ENCODE assay signal across 8 cellular contexts in the genomic region with DNA sequence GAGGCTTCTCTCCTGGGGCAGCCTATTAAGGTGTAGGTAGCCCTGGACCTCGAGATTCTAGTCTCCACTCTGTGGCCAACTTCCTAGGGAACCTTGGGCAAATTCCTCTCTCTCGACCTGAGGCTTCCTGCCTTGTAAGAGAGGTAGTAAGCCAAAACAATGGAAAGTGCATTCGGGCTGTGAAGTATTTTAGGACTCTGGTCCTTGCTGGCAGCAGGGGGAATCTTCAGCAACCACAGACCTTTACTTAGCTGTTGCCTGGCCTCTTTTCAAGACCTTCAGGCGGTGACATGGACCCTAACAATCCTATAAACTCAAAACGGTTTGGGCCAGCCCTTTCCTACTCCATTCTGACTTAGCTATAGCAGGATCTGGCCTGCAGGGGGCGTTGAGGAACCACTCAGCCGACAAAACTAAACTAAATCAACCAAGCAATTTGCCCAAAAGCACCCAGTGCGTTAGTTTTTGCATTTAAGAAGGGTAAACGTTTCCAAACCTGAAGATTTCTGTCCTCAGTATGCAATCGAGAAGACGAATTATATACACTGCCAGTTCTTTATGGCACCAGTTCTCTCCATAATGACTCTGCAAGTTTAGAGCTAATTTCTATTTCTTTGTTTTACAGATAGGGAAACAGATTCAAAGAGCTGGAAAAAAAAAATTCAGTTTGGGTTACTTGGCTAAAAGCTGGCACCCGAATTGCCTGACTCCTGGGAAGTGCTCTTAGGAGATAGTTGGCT. TPM values are rescaled to one million over a fixed set of nuclear protein-coding genes. Genes with fewer than 3 reads are reported as not detected.
A peak's percentile ranks its signal among the peaks of the same experiment; 100 is the strongest.
DNase-seq lines count a peak whose midpoint lies in the region; ATAC-seq lines count a peak whose summit lies in the region.

No MANE protein-coding gene starts in this region.

- no peak overlapping the region for H2BK15ac ChIP-seq in mesendoderm (replicated peaks; ENCODE audit: low read depth)

- no peak overlapping the region for H4K5ac ChIP-seq in mesendoderm (ENCODE audit: low read length)

- no peaks in the 10 kb centered on the region for H3K79me1 ChIP-seq in mesendoderm (ENCODE audit: low read length)

- H3K27ac ChIP-seq in mesendoderm (ENCODE audit: low read depth, low read length), result peak overlapping the region; percentile 3

- ATAC-seq in HG02588 (IDR thresholded peaks at IDR 0.05; ENCODE audit: unreplicated experiment), result no peak

- peak overlapping the region; percentile 56 for H3K9ac ChIP-seq in endocrine pancreas (ENCODE audit: control insufficient read depth, insufficient read depth, low read length)
- H3K9ac ChIP-seq in mesendoderm (ENCODE audit: low read length), result peak overlapping the region; percentile 3

- no peak overlapping the region for H3K4me2 ChIP-seq in mesendoderm (ENCODE audit: low read length)

- peak overlapping the region; percentile 14 for H3K18ac ChIP-seq in mesendoderm (ENCODE audit: low read length)

- DNase-seq in D341Med (ENCODE audit: low spot score), result peak; percentile 65
- DNase-seq in HK-2 (ENCODE audit: unreplicated experiment), result peak; percentile 82
- DNase-seq in NK-92 (lab: John Stamatoyannopoulos, UW; ENCODE audit: unreplicated experiment), result peak; percentile 37
- DNase-seq in activated CD8-positive, alpha-beta memory T cell treated with anti-CD3 and anti-CD28 coated beads for 4 hours (ENCODE audit: low read depth in 2 of 2), result peak; percentile 63
- DNase-seq in mesendoderm, result peak; percentile 86
- peak; percentile 60 for DNase-seq in stimulated activated CD8-positive, alpha-beta memory T cell treated with anti-CD3 and anti-CD28 coated beads, Interleukin-12 subunit alpha, Interleukin-12 subunit beta, amount 100 ng/mL, for 24 hours (ENCODE audit: extremely low read depth)

- no peak overlapping the region for H3K4ac ChIP-seq in mesendoderm (ENCODE audit: low read depth, low read length)

- no peak overlapping the region for H2BK120ac ChIP-seq in mesendoderm (ENCODE audit: low read depth, low read length)

- H3K27me3 ChIP-seq in endocrine pancreas (ENCODE audit: control insufficient read depth, insufficient read depth, low read length) (no peaks in the 10 kb centered on the region), mesendoderm (ENCODE audit: insufficient read depth, low read length, poor library complexity) (no peaks in the 10 kb centered on the region)

- no peaks in the 10 kb centered on the region for H3K79me2 ChIP-seq in mesendoderm (ENCODE audit: control insufficient read depth, insufficient read depth, low read length)

- H3K9me3 ChIP-seq in endocrine pancreas (ENCODE audit: control insufficient read depth, low read length), result no peaks in the 10 kb centered on the region

- no peak overlapping the region for H2BK5ac ChIP-seq in mesendoderm (ENCODE audit: low read length)

- H2AK5ac ChIP-seq in mesendoderm (ENCODE audit: low read length), result no peak overlapping the region

- H3K4me1 ChIP-seq in endocrine pancreas (ENCODE audit: control insufficient read depth, insufficient read depth, low read length), result peaks cover 8% of the 10 kb centered on the region
- H3K4me1 ChIP-seq in mesendoderm (ENCODE audit: control insufficient read depth, low read depth, low read length), result no peaks in the 10 kb centered on the region

- WGBS in mesendoderm (ENCODE audit: extremely low coverage, insufficient coverage, low lambda C conversion rate), result no CpG with 5 or more reads among the region's 12 CpGs

- no peaks in the 10 kb centered on the region for H3K36me3 ChIP-seq in endocrine pancreas (ENCODE audit: control insufficient read depth, insufficient read depth, low read length)
- no peaks in the 10 kb centered on the region for H3K36me3 ChIP-seq in mesendoderm (ENCODE audit: control insufficient read depth, insufficient read depth, low read length)

- H3K23ac ChIP-seq in mesendoderm (ENCODE audit: low read length), result no peak overlapping the region

- H3K4me3 ChIP-seq in endocrine pancreas (ENCODE audit: control insufficient read depth, insufficient read depth, low read length) (peak overlapping the region; percentile 71), mesendoderm (ENCODE audit: low read length) (no peak overlapping the region)

- no peak overlapping the region for H4K8ac ChIP-seq in mesendoderm (ENCODE audit: low read depth, low read length)

- peak overlapping the region; percentile 36 for H3K56ac ChIP-seq in mesendoderm (ENCODE audit: low read length)

RNA-seq across cellular contexts. Expression of a gene that starts 10.9 kb away (rescaled TPM):
- polyA plus RNA-seq in mesendoderm (2013, experiment 1 of 2), result 19.5 TPM
- 19.7 TPM for polyA plus RNA-seq in mesendoderm (2013, experiment 2 of 2)

RNA-seq across cellular contexts. Expression of a gene that starts 12.5 kb away (rescaled TPM):
- 620 TPM for polyA plus RNA-seq in mesendoderm (2013, experiment 1 of 2)
- 625 TPM for polyA plus RNA-seq in mesendoderm (2013, experiment 2 of 2)

RNA-seq across cellular contexts. Expression of a gene that starts 15.6 kb away (rescaled TPM):
- polyA plus RNA-seq in mesendoderm (2013, experiment 1 of 2), result 156 TPM
- 156 TPM for polyA plus RNA-seq in mesendoderm (2013, experiment 2 of 2)
